Comparison of ENCODE assay signal across 21 cellular contexts in genomic region chr22:46545041-46545796, GRCh38. TPM values are rescaled to one million over a fixed set of nuclear protein-coding genes. Genes with fewer than 3 reads are reported as not detected.
A peak's percentile ranks its signal among the peaks of the same experiment; 100 is the strongest.
DNase-seq lines count a peak whose midpoint lies in the region; ATAC-seq, FAIRE-seq and TF ChIP-seq lines count a peak whose summit lies in the region.
"Had no signal": no experiment of that assay in that cellular context is flagged by ENCODE, and none has a peak within 500 bp of the region (broad histone marks: within the 10 kb centered on the region; RNA-seq: fewer than 3 reads in every experiment).

No MANE protein-coding gene starts in this region.

- H4K20me1 ChIP-seq in GM23248 (ENCODE audit: insufficient read depth): no peaks in the 10 kb centered on the region
- H4K20me1 ChIP-seq in keratinocyte (ENCODE audit: control insufficient read depth, extremely low read depth, insufficient read depth, low read length): no peaks in the 10 kb centered on the region

- H3F3A ChIP-seq in GM23248 (ENCODE audit: insufficient read depth): peaks cover 19% of the 10 kb centered on the region

- TF ChIP-seq CTCF in keratinocyte (optimal IDR thresholded peaks at IDR 0.05 in 1 of 3, IDR thresholded peaks at IDR 0.05 in 1 of 3, conservative IDR thresholded peaks at IDR 0.05 in 1 of 3; ENCODE audit: extremely low read depth in 1 of 3, insufficient read depth in 2 of 3, low read length in 3 of 3): no peak
- no peak for TF ChIP-seq CTCF in thyroid gland (IDR thresholded peaks at IDR 0.05)

- peak overlapping the region; percentile 26 for H3K27ac Mint-ChIP-seq in activated T-helper 2 cell treated with anti-CD3 and anti-CD28 coated beads, Interferon-gamma antibody, Interleukin-2, Interleukin-4, amounts not matched to agents 10 μg/mL and 5 μg/mL and 100 μg/mL, durations not matched to agents 14 hours and 24 hours and 36 hours
- H3K27ac Mint-ChIP-seq: WTC11 had no signal

- H3K4me3 ChIP-seq in GM23248 (no peak overlapping the region), keratinocyte (ENCODE audit: control insufficient read depth in 2 of 3, extremely low read depth in 1 of 3, insufficient read depth in 2 of 3, low read depth in 1 of 3, low read length in 3 of 3) (no peak overlapping the region), thyroid gland (replicated peaks in 1 of 3) (no peak overlapping the region)
- H3K4me3 ChIP-seq: left lung, transverse colon had no signal

- TF ChIP-seq POLR2A in thyroid gland (IDR thresholded peaks at IDR 0.05): no peak

- in situ Hi-C loops in Caki2 (cut with HindIII; ENCODE audit: low pct_unique_long_range_greater_than_20kb, low sequenced_read_pairs) (no loop called here), GM23248 (cut with MboI) (loop anchor here (10.0 to 25.0 kb wide), 3 partner anchors 160 to 408 kb away; no protein-coding TSS in a partner anchor)

- 55 to 56% methylated on average over 10 of the region's 10 CpGs for WGBS in GM23248 (ENCODE audit: low coverage in 1 of 2, low lambda C conversion rate in 2 of 2, missing lambda C conversion rate in 2 of 2), 2 experiments
- 67 to 73% methylated on average over 10 of the region's 10 CpGs for WGBS in thyroid gland, 2 donors

- H3K9ac ChIP-seq in GM23248: no peak overlapping the region
- no peak overlapping the region for H3K9ac ChIP-seq in keratinocyte (ENCODE audit: control insufficient read depth, extremely low read depth, insufficient read depth, low read length)

- H3K4me1 ChIP-seq in GM23248 (ENCODE audit: insufficient read depth): peaks cover 45% of the 10 kb centered on the region
- H3K4me1 ChIP-seq in keratinocyte (ENCODE audit: control insufficient read depth, extremely low read depth, insufficient read depth, low read length): peaks cover 35% of the 10 kb centered on the region
- H3K4me1 ChIP-seq in thyroid gland: peaks cover 24 to 43% of the 10 kb centered on the region in 2 donors

- H2AFZ ChIP-seq in GM23248 (no peak overlapping the region), keratinocyte (ENCODE audit: control insufficient read depth, low read length) (no peak overlapping the region)

- H3K4me1 Mint-ChIP-seq in activated T-helper 2 cell treated with anti-CD3 and anti-CD28 coated beads, Interferon-gamma antibody, Interleukin-2, Interleukin-4, amounts not matched to agents 10 μg/mL and 5 μg/mL and 100 μg/mL, durations not matched to agents 14 hours and 24 hours and 36 hours (ENCODE audit: low read depth): no peaks in the 10 kb centered on the region
- H3K4me1 Mint-ChIP-seq: naive thymus-derived CD8-positive, alpha-beta T cell; WTC11 had no signal

- no peak overlapping the region for H3K27ac ChIP-seq in GM23248
- H3K27ac ChIP-seq in keratinocyte (ENCODE audit: control insufficient read depth, insufficient read depth, low read length): peak overlapping the region; percentile 5
- no peak overlapping the region for H3K27ac ChIP-seq in thyroid gland
- H3K27ac ChIP-seq: transverse colon had no signal

- no peaks in the 10 kb centered on the region for H3K9me3 Mint-ChIP-seq in activated T-helper 2 cell treated with anti-CD3 and anti-CD28 coated beads, Interferon-gamma antibody, Interleukin-2, Interleukin-4, amounts not matched to agents 10 μg/mL and 5 μg/mL and 100 μg/mL, durations not matched to agents 14 hours and 24 hours and 36 hours
- H3K9me3 Mint-ChIP-seq: naive thymus-derived CD8-positive, alpha-beta T cell; WTC11 had no signal

- no peaks in the 10 kb centered on the region for H3K79me2 ChIP-seq in GM23248 (ENCODE audit: insufficient read depth)
- H3K79me2 ChIP-seq in keratinocyte (ENCODE audit: control insufficient read depth, insufficient read depth, low read length): no peaks in the 10 kb centered on the region

- H3K27me3 ChIP-seq in GM23248 (replicated peaks; ENCODE audit: insufficient read depth) (no peaks in the 10 kb centered on the region), keratinocyte (ENCODE audit: control insufficient read depth, extremely low read depth, insufficient read depth, low read length) (no peaks in the 10 kb centered on the region), thyroid gland (no peaks in the 10 kb centered on the region)

- intact Hi-C loops in activated T-helper 2 cell treated with anti-CD3 and anti-CD28 coated beads, Interferon-gamma antibody, Interleukin-2, Interleukin-4, amounts not matched to agents 10 μg/mL and 5 μg/mL and 100 μg/mL, durations not matched to agents 14 hours and 24 hours and 36 hours (cut with micrococcal nuclease): no loop called here
- intact Hi-C loops in thyroid gland (cut with DNase I): loop anchor here (10.0 kb wide), 1 partner anchor 420 kb away; no protein-coding TSS in a partner anchor

- H3K9me2 ChIP-seq in GM23248 (ENCODE audit: insufficient read depth): no peaks in the 10 kb centered on the region

- no peak overlapping the region for H3K4me3 Mint-ChIP-seq in activated T-helper 2 cell treated with anti-CD3 and anti-CD28 coated beads, Interferon-gamma antibody, Interleukin-2, Interleukin-4, amounts not matched to agents 10 μg/mL and 5 μg/mL and 100 μg/mL, durations not matched to agents 14 hours and 24 hours and 36 hours (ENCODE audit: low read depth)
- H3K4me3 Mint-ChIP-seq: CD4-positive, CD25-positive, alpha-beta regulatory T cell; naive thymus-derived CD8-positive, alpha-beta T cell; WTC11 had no signal

- ATAC-seq in HG02973 (IDR thresholded peaks at IDR 0.05; ENCODE audit: unreplicated experiment): no peak
- ATAC-seq: left lung; naive thymus-derived CD8-positive, alpha-beta T cell; WTC11 had no signal

- H3K27me3 Mint-ChIP-seq in activated T-helper 2 cell treated with anti-CD3 and anti-CD28 coated beads, Interferon-gamma antibody, Interleukin-2, Interleukin-4, amounts not matched to agents 10 μg/mL and 5 μg/mL and 100 μg/mL, durations not matched to agents 14 hours and 24 hours and 36 hours (ENCODE audit: low read depth): peaks cover 6% of the 10 kb centered on the region

- H3K36me3 ChIP-seq in GM23248 (ENCODE audit: low read depth): no peaks in the 10 kb centered on the region
- H3K36me3 ChIP-seq in keratinocyte (ENCODE audit: control insufficient read depth in 2 of 2, extremely low read depth in 1 of 2, insufficient read depth in 2 of 2, low read length in 2 of 2): peaks cover 0 to 2% of the 10 kb centered on the region in 2 experiments
- no peaks in the 10 kb centered on the region for H3K36me3 ChIP-seq in thyroid gland
- H3K36me3 ChIP-seq: left lung, transverse colon had no signal

- DNase-seq in Caki2 (ENCODE audit: low read depth) (peak; percentile 69), GM23248 (peak; percentile 48), keratinocyte (ENCODE audit: low read depth, low spot score) (no peak), thyroid gland (no peak)
- DNase-seq in activated T-helper 2 cell treated with anti-CD3 and anti-CD28 coated beads, Interferon-gamma antibody, Interleukin-2, Interleukin-4, amounts not matched to agents 10 μg/mL and 5 μg/mL and 100 μg/mL, durations not matched to agents 14 hours and 24 hours and 36 hours (ENCODE audit: low spot score): no peak
- DNase-seq in NK-92 treated with Interleukin-12 subunit alpha and Interleukin-12 subunit beta, amount 100 ng/mL, for 24 hours (lab: John Stamatoyannopoulos, UW): no peak
- DNase-seq: activated CD8-positive, alpha-beta memory T cell treated with anti-CD3 and anti-CD28 coated beads, Interleukin-2, amount 50 U/mL, for 4 hours; CD4-positive, CD25-positive, alpha-beta regulatory T cell; cerebellar nuclear complex; hypothalamus; NCI-H1092; NCI-H2171 treated with DMSO at 0.1 percent for 48 hours; stimulated activated CD4-positive, alpha-beta T cell treated with anti-CD3 and anti-CD28 coated beads, Interleukin-1b, Interleukin-23, amount 100 ng/mL, for 48 hours; transverse colon had no signal

- dilution Hi-C loops in keratinocyte (cut with MboI; ENCODE audit: extremely low pct_ligation_motif_present, low sequenced_read_pairs): no loop called here

- H3K9me3 ChIP-seq in GM23248 (ENCODE audit: low read depth) (no peaks in the 10 kb centered on the region), keratinocyte (ENCODE audit: control insufficient read depth, low read depth, low read length) (no peaks in the 10 kb centered on the region), thyroid gland (no peaks in the 10 kb centered on the region)
- H3K9me3 ChIP-seq: left lung, transverse colon had no signal

- no peaks in the 10 kb centered on the region for H3K36me3 Mint-ChIP-seq in activated T-helper 2 cell treated with anti-CD3 and anti-CD28 coated beads, Interferon-gamma antibody, Interleukin-2, Interleukin-4, amounts not matched to agents 10 μg/mL and 5 μg/mL and 100 μg/mL, durations not matched to agents 14 hours and 24 hours and 36 hours (ENCODE audit: low read depth)
- H3K36me3 Mint-ChIP-seq: CD4-positive, CD25-positive, alpha-beta regulatory T cell; naive thymus-derived CD8-positive, alpha-beta T cell; WTC11 had no signal

- no peaks in the 10 kb centered on the region for H3K9me1 ChIP-seq in keratinocyte (ENCODE audit: control insufficient read depth, extremely low read depth, insufficient read depth, low read length)

- FAIRE-seq in keratinocyte (lab: Jason Lieb, UNC): no peak
- FAIRE-seq: endothelial cell of umbilical vein, G401.6, GM19239 had no signal

- H3K4me2 ChIP-seq in GM23248 (ENCODE audit: unreplicated experiment) (no peak overlapping the region), keratinocyte (ENCODE audit: control insufficient read depth, extremely low read depth, insufficient read depth, low read depth, low read length) (no peak overlapping the region)

RNA-seq across cellular contexts. Expression of gene CELSR1, which starts 7.8 kb away (rescaled TPM):
- 94.1 and 98.7 TPM in 2 replicates for total RNA-seq in Caki2 (2014; rRNA removed; shearing (Covaris generic); ENCODE audit: low replicate concordance)
- 0.38 and 0.54 TPM in 2 replicates for total RNA-seq in GM23248 (2014; rRNA removed; shearing (Covaris generic))
- polyA plus RNA-seq in GM23248 (2016; fragmentation: Nextera tagmentation; extraction: Ambion mirVana) (0.15 and 0.23 TPM in 2 replicates), keratinocyte (16.1 to 23.2 TPM (median 20.6 TPM) in 3 replicates)
- total RNA-seq in activated T-helper 2 cell treated with anti-CD3 and anti-CD28 coated beads, Interferon-gamma antibody, Interleukin-2, Interleukin-4, amounts not matched to agents 10 μg/mL and 5 μg/mL and 100 μg/mL, durations not matched to agents 14 hours and 24 hours and 36 hours: 0.30 and 0.41 TPM in 2 replicates
- polyA plus RNA-seq in keratinocyte (2011; ENCODE audit: low read depth): 6.0 TPM
- polyA plus RNA-seq in keratinocyte (2011; cell fraction: cytosol; rRNA removed): 8.0 and 10.0 TPM in 2 replicates
- 99.8 and 117 TPM in 2 replicates for polyA plus RNA-seq in keratinocyte (2011; cell fraction: nucleus; rRNA removed)
- 24.8 and 29.0 TPM in 2 replicates for polyA plus RNA-seq in keratinocyte (2012; ENCODE audit: low replicate concordance)
- polyA minus RNA-seq in keratinocyte: 61.3 to 154 TPM (median 62.8 TPM) in 3 replicates
- 39.1 TPM for polyA minus RNA-seq in keratinocyte (2011; cell fraction: cytosol; rRNA and poly(A)+ RNA removed)
- polyA minus RNA-seq in keratinocyte (2011; cell fraction: nucleus; rRNA and poly(A)+ RNA removed): 182 and 191 TPM in 2 replicates
- total RNA-seq in thyroid gland: 10 to 100 TPM; 18.4 to 56.0 (median 31.0) TPM

Comparison
In these comparisons a context has a peak if more than half of its experiments do, and no peak if none do; other contexts are left out.
1. DNase-seq: peak in Caki2 (single experiment) and GM23248 (single experiment); none in activated T-helper 2 cell treated with anti-CD3 and anti-CD28 coated beads, Interferon-gamma antibody, Interleukin-2, Interleukin-4, amounts not matched to agents 10 μg/mL and 5 μg/mL and 100 μg/mL, durations not matched to agents 14 hours and 24 hours and 36 hours (single experiment), keratinocyte (single experiment), thyroid gland (0 of 2) and NK-92 treated with Interleukin-12 subunit alpha and Interleukin-12 subunit beta, amount 100 ng/mL, for 24 hours (single experiment).
2. RNA of gene CELSR1, which starts 7.8 kb away (total RNA-seq): 94.1 to 98.7 TPM in Caki2 and 18.4 to 56.0 TPM in thyroid gland; 0.38 to 0.54 TPM in GM23248 and 0.30 to 0.41 TPM in activated T-helper 2 cell treated with anti-CD3 and anti-CD28 coated beads, Interferon-gamma antibody, Interleukin-2, Interleukin-4, amounts not matched to agents 10 μg/mL and 5 μg/mL and 100 μg/mL, durations not matched to agents 14 hours and 24 hours and 36 hours; every median in the first group is over 10 times any median in the second.